Comparison of ENCODE assay signal across 25 cellular contexts in the genomic region with DNA sequence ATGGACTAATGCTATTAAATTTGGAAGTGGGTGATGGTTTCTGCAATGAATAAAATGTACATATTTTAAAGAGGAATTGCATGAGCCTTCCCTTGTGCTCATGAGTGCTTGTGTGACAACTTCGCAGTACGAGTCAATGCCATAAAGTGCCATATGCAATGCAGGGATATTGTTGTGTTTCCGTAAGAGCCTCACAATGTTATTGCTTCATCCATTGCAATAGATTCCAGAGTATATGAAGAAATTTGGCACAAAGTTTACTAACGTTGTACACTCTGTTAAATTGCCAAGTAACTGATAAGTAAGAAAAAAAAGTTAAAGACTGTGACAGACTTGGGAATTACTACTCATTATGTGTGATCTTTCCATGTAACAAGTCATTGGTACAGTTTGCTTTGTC. TPM values are rescaled to one million over a fixed set of nuclear protein-coding genes. Genes with fewer than 3 reads are reported as not detected.
DNase-seq lines count a peak whose midpoint lies in the region; ATAC-seq and TF ChIP-seq lines count a peak whose summit lies in the region.
"Had no signal": no experiment of that assay in that cellular context is flagged by ENCODE, and none has a peak within 500 bp of the region (broad histone marks: within the 10 kb centered on the region; RNA-seq: fewer than 3 reads in every experiment).

No MANE protein-coding gene starts in this region.

- DNase-seq in SIG-M5 treated with dmso at 0.1 percent for 504 hours (lab: John Stamatoyannopoulos, UW; ENCODE audit: unreplicated experiment) (peak; percentile 18), SIG-M5 (lab: John Stamatoyannopoulos, UW) (no peak), erythroblast (lab: John Stamatoyannopoulos, UW) (peak; percentile 2 to 25), left lobe of liver (ENCODE audit: low spot score) (no peak), T-helper 2 cell (no peak), NCI-H2227 (lab: John Stamatoyannopoulos, UW; ENCODE audit: unreplicated experiment) (no peak)
- DNase-seq in central memory CD4-positive, alpha-beta T cell: no peak
- DNase-seq: activated CD4-positive, alpha-beta T cell treated with anti-CD3 and anti-CD28 coated beads for 4 hours; activated CD8-positive, alpha-beta T cell treated with anti-CD3 and anti-CD28 coated beads, Interleukin-2, amount 10 ng/mL, durations not matched to agents 7 days and 5 days; activated naive CD4-positive, alpha-beta T cell treated with anti-CD3 and anti-CD28 coated beads, Interleukin-2, amount 50 U/mL, for 16 hours; amygdala; brain microvascular endothelial cell; glutamatergic neuron; left ventricle myocardium inferior; mesendoderm; NCI-H1105 treated with DMSO at 0.1 percent for 48 hours; NCI-H1930; NCI-H2227 treated with DMSO at 0.1 percent for 48 hours; NCI-H69; SHP77; sigmoid colon; SW 1271; T-helper 9 cell had no signal

- TF ChIP-seq POLR2A in erythroblast (IDR thresholded peaks at IDR 0.05; ENCODE audit: low read length): no peak

- ATAC-seq in left lobe of liver: peak; percentile 26
- no peak for ATAC-seq in GM19452 (IDR thresholded peaks at IDR 0.05; ENCODE audit: unreplicated experiment)
- ATAC-seq: activated CD8-positive, alpha-beta T cell treated with anti-CD3 and anti-CD28 coated beads, Interleukin-2, amount 10 ng/mL, durations not matched to agents 7 days and 5 days; stimulated activated memory B cell treated with anti-CD40 and anti-IgM and Interleukin-4, amounts not matched to agents 10 μg/mL and 1 μg/mL and 100 μg/mL, for 72 hours had no signal

RNA-seq across cellular contexts. Expression of a gene that starts 22.3 kb away (rescaled TPM):
- 1.3 TPM for total RNA-seq in left lobe of liver

Comparison
In these comparisons a context has a peak if more than half of its experiments do, and no peak if none do; other contexts are left out.
1. DNase-seq: peak in SIG-M5 treated with dmso at 0.1 percent for 504 hours (single experiment) and erythroblast (2 of 2); none in SIG-M5 (single experiment), left lobe of liver (single experiment), T-helper 2 cell (0 of 5), central memory CD4-positive, alpha-beta T cell (single experiment) and NCI-H2227 (single experiment).